ENCODE assay signal across 6 cellular contexts in genomic region chr11:574632-575323, GRCh38. TPM values are rescaled to one million over a fixed set of nuclear protein-coding genes. Genes with fewer than 3 reads are reported as not detected.
DNase-seq lines count a peak whose midpoint lies in the region; ATAC-seq and TF ChIP-seq lines count a peak whose summit lies in the region.

No MANE protein-coding gene starts in this region.

- H3K36me3 ChIP-seq in BLaER1 (peaks cover 15% of the 10 kb centered on the region), SJCRH30 (peaks cover 4% of the 10 kb centered on the region), kidney epithelial cell (ENCODE audit: control insufficient read depth, insufficient read depth, low read length) (peaks cover 1% of the 10 kb centered on the region)

- POLR2A ChIA-PET in GM10248 (lab: Yijun Ruan, JAX) = interaction anchor here (1.6 kb wide), 1 partner anchor 10 kb away, joined by 5 read pairs; no protein-coding TSS in a partner anchor

- H3K4me2 ChIP-seq in BLaER1 = peak overlapping the region; percentile 99

- H3K4me1 ChIP-seq in BLaER1 (peaks cover 58% of the 10 kb centered on the region), SJCRH30 (peaks cover 12% of the 10 kb centered on the region)

- no peak for TF ChIP-seq CTCF in kidney epithelial cell (IDR thresholded peaks at IDR 0.05; ENCODE audit: insufficient read depth, low read length, poor library complexity, severe bottlenecking)
- no peak for TF ChIP-seq CTCF in GM10248 (IDR thresholded peaks at IDR 0.05; ENCODE audit: control extremely low read depth, extremely low read depth, low read depth, missing control alignments)

- DNase-seq in SJCRH30 (no peak), kidney epithelial cell (ENCODE audit: low read depth) (no peak), GM10248 (ENCODE audit: extremely low spot score) (no peak)

- ATAC-seq in GM21423 (IDR thresholded peaks at IDR 0.05; ENCODE audit: unreplicated experiment) (no peak), GM21367 (IDR thresholded peaks at IDR 0.05; ENCODE audit: unreplicated experiment) (no peak)

- H3K9me3 ChIP-seq in BLaER1 = no peaks in the 10 kb centered on the region
- H3K9me3 ChIP-seq in SJCRH30 (replicated peaks) = no peaks in the 10 kb centered on the region

- H4K20me1 ChIP-seq in BLaER1 = peaks cover 40% of the 10 kb centered on the region

- H3K4me3 ChIP-seq in BLaER1 (peak overlapping the region; percentile 73), SJCRH30 (peak overlapping the region; percentile 70), kidney epithelial cell (ENCODE audit: low read depth, low read length) (peak overlapping the region; percentile 71)

- H3K27ac ChIP-seq in BLaER1 (no peak overlapping the region), SJCRH30 (no peak overlapping the region)

- H3K27me3 ChIP-seq in BLaER1 (peaks cover 16% of the 10 kb centered on the region), SJCRH30 (peaks cover 16% of the 10 kb centered on the region), kidney epithelial cell (ENCODE audit: control insufficient read depth, insufficient read depth, low read length) (no peaks in the 10 kb centered on the region)

- CTCF ChIA-PET in GM10248 (lab: Yijun Ruan, JAX) = interaction anchor here (1.5 to 1.8 kb wide), 4 partner anchors 10 to 39 kb away, joined by 3 to 9 read pairs (median 4); no protein-coding TSS in a partner anchor

- H3K9ac ChIP-seq in BLaER1 = peak overlapping the region; percentile 76; the same call in 1 of the 2 replicates

RNA-seq across cellular contexts. Expression of gene PHRF1, which starts 1.5 kb away (rescaled TPM):
- 30.8 and 34.3 TPM in 2 replicates for total RNA-seq in SJCRH30 (2014; rRNA removed; shearing (Covaris generic))
- total RNA-seq in kidney epithelial cell = 32.5 and 33.0 TPM in 2 replicates

RNA-seq across cellular contexts. Expression of gene RASSF7, which starts 14.0 kb away (rescaled TPM):
- total RNA-seq in SJCRH30 (2014; rRNA removed; shearing (Covaris generic)) = 6.9 and 7.4 TPM in 2 replicates
- total RNA-seq in kidney epithelial cell = 72.5 and 91.7 TPM in 2 replicates

RNA-seq across cellular contexts. Expression of gene LMNTD2, which starts 14.2 kb away (rescaled TPM):
- total RNA-seq in SJCRH30 (2014; rRNA removed; shearing (Covaris generic)) = 0.43 and 0.51 TPM in 2 replicates
- total RNA-seq in kidney epithelial cell = 1.9 and 4.7 TPM in 2 replicates

RNA-seq across cellular contexts. Expression of gene LRRC56, which starts 37.5 kb away (rescaled TPM):
- 0.08 and 0.20 TPM in 2 replicates for total RNA-seq in SJCRH30 (2014; rRNA removed; shearing (Covaris generic))
- total RNA-seq in kidney epithelial cell = 1.6 and 1.9 TPM in 2 replicates

RNA-seq across cellular contexts. Expression of gene HRAS, which starts 39.4 kb away (rescaled TPM):
- 75.7 and 80.1 TPM in 2 replicates for total RNA-seq in SJCRH30 (2014; rRNA removed; shearing (Covaris generic))
- total RNA-seq in kidney epithelial cell = 83.7 and 96.1 TPM in 2 replicates
